In the genomic region with DNA sequence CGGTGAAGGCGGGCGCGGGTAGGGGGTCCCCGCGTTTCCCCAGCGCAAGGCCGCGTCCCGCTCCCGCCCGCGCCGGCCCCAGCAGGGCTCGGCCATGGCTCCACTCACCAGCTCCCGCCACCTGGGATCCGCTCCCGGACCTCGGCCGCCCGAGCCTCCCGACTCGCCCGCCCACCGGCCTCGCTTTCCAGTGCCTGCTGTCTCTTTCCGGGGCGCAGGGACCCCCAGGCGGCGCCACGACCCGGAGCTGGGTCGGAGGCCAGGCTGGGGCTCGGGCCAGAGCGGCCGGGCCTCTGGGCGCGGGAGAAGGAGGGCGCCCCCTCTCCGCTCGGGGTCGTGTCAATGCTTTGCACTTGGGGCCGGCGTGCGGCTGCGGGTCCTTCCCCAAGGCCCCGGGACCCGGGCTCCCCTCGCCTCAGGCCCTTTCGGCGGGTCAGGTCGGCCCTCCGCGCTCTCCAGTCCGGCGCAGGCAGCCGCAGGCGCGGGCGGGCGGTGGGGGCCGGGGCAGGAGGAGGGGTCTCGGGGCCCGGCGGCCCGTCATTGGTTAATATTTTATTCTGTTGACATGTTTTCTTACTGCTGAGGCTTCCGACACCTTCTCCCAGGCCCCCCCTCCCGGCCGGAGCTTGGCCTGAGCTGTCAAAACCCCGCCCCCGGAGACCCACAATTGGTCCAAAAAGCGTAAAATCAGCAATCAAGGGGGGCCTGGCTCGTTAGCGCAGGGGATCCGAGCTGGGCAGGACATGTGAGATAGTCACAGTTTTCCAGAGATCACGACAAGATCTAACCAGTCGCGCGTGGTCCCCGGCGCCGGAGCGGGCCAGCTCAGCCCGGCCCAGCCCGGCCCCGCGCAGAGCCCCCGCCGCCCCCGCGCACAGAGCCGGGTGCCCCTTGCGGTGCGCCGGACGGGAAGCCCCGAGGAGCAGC, we compare ENCODE assay signal across 8 cellular contexts. TPM values are rescaled to one million over a fixed set of nuclear protein-coding genes. Genes with fewer than 3 reads are reported as not detected.
DNase-seq lines count a peak whose midpoint lies in the region; ATAC-seq and TF ChIP-seq lines count a peak whose summit lies in the region.

Gene TBX2 (plus strand): TSS at position 713 of the 927 bp plus-strand sequence. CDS start 334 bp downstream, outside the sequence.

- TF ChIP-seq POLR2A in heart left ventricle (IDR thresholded peaks at IDR 0.05), result peak in 1 of 2 donors; percentile 50

- H3K4me3 Mint-ChIP-seq in activated T-cell treated with anti-CD3 and anti-CD28 coated beads, Interleukin-2, amount 50 U/mL, for 72 hours, result peak within 1 kb of the TSS; percentile 80 to 86

- no peaks in the 10 kb centered on the region for H3K27me3 ChIP-seq in BE2C
- peaks cover 99% of the 10 kb centered on the region for H3K27me3 ChIP-seq in HUES6 (ENCODE audit: control insufficient read depth, insufficient read depth, low read length)
- peaks cover 37 to 90% (median 80%) of the 10 kb centered on the region in 9 donors for H3K27me3 ChIP-seq in heart left ventricle

- peaks cover 41% of the 10 kb centered on the region for H3K4me1 Mint-ChIP-seq in activated T-cell treated with anti-CD3 and anti-CD28 coated beads, Interleukin-2, amount 50 U/mL, for 72 hours (ENCODE audit: low read depth)

- no peak for ATAC-seq in activated T-cell treated with anti-CD3 and anti-CD28 coated beads, Interleukin-2, amount 50 U/mL, for 72 hours (replicated peaks in 1 of 2)
- ATAC-seq in heart left ventricle, result peak; percentile 47 to 75 (median 60)
- ATAC-seq in GM18907 (IDR thresholded peaks at IDR 0.05; ENCODE audit: unreplicated experiment), result no peak
- ATAC-seq in HG03439 (IDR thresholded peaks at IDR 0.05; ENCODE audit: unreplicated experiment), result no peak
- no peak for ATAC-seq in GM18870 (IDR thresholded peaks at IDR 0.05; ENCODE audit: unreplicated experiment)

- TF ChIP-seq CTCF in BE2C (IDR thresholded peaks at IDR 0.05; ENCODE audit: low read depth, low read length), result no peak
- TF ChIP-seq CTCF in heart left ventricle (IDR thresholded peaks at IDR 0.05), result peak in 1 of 12 donors; percentile 17

- no peak within 1 kb of the TSS for H3K9ac ChIP-seq in HUES6 (ENCODE audit: low read length)

- H3K9me3 Mint-ChIP-seq in activated T-cell treated with anti-CD3 and anti-CD28 coated beads, Interleukin-2, amount 50 U/mL, for 72 hours, result no peaks in the 10 kb centered on the region

- no peak within 1 kb of the TSS for H3K27ac ChIP-seq in HUES6 (ENCODE audit: low read depth, low read length)
- peak within 1 kb of the TSS; percentile 47 to 88 (median 78) for H3K27ac ChIP-seq in heart left ventricle

- intact Hi-C loops in heart left ventricle (cut with DNase I), result loop anchor here in 8 of 10 donors (5.0 to 10.0 kb wide), 9 partner anchors 65 to 675 kb away; no protein-coding TSS in a partner anchor
- intact Hi-C loops in posterior vena cava (cut with DNase I), result loop anchor here (10.0 kb wide), 2 partner anchors 395 to 675 kb away; no protein-coding TSS in a partner anchor

- H3K4me1 ChIP-seq in BE2C, result peaks cover 22% of the 10 kb centered on the region
- peaks cover 32% of the 10 kb centered on the region for H3K4me1 ChIP-seq in HUES6 (ENCODE audit: control insufficient read depth, insufficient read depth, low read length)
- peaks cover 0 to 71% (median 34%) of the 10 kb centered on the region in 12 donors for H3K4me1 ChIP-seq in heart left ventricle

- H3K27ac Mint-ChIP-seq in activated T-cell treated with anti-CD3 and anti-CD28 coated beads, Interleukin-2, amount 50 U/mL, for 72 hours, result peak within 1 kb of the TSS; percentile 81

- DNase-seq in BE2C (peak; percentile 94), heart left ventricle (peak; percentile 84 to 90 (median 87)), posterior vena cava (ENCODE audit: low spot score) (no peak)
- DNase-seq in activated T-cell treated with anti-CD3 and anti-CD28 coated beads, Interleukin-2, amount 50 U/mL, for 72 hours, result no peak

- H3K9me3 ChIP-seq in BE2C (no peaks in the 10 kb centered on the region), HUES6 (ENCODE audit: control insufficient read depth, insufficient read depth, low read depth, low read length) (no peaks in the 10 kb centered on the region), heart left ventricle (no peaks in the 10 kb centered on the region)

- H3K4me3 ChIP-seq in BE2C (ENCODE audit: low read depth, low read length), result peak within 1 kb of the TSS; percentile 96
- peak within 1 kb of the TSS; percentile 53 for H3K4me3 ChIP-seq in HUES6 (ENCODE audit: low read depth, low read length)
- H3K4me3 ChIP-seq in heart left ventricle, result peak within 1 kb of the TSS; percentile 51 to 84 (median 65)

- WGBS in heart left ventricle, 4 donors, result 1 to 2% (median 1%) methylated on average over 35 to 97 of the region's 97 CpGs

- peaks cover 0 to 6% of the 10 kb centered on the region in 2 donors for H3K36me3 Mint-ChIP-seq in activated T-cell treated with anti-CD3 and anti-CD28 coated beads, Interleukin-2, amount 50 U/mL, for 72 hours (ENCODE audit: insufficient read depth in 2 of 2)

- peaks cover 61% of the 10 kb centered on the region for H3K27me3 Mint-ChIP-seq in activated T-cell treated with anti-CD3 and anti-CD28 coated beads, Interleukin-2, amount 50 U/mL, for 72 hours (ENCODE audit: low read depth)

- H3K36me3 ChIP-seq in BE2C (peaks cover 61% of the 10 kb centered on the region), HUES6 (ENCODE audit: control insufficient read depth, insufficient read depth, low read length) (no peaks in the 10 kb centered on the region), heart left ventricle (peaks cover 0 to 10% (median 0%) of the 10 kb centered on the region in 9 donors)

RNA-seq across cellular contexts. Expression of gene TBX2, which starts in this region (rescaled TPM):
- 107 TPM for polyA plus RNA-seq in BE2C (2012; ENCODE audit: insufficient read depth, insufficient read length, low read depth)
- under 1 TPM; 0.10 to 0.44 TPM for total RNA-seq in activated T-cell treated with anti-CD3 and anti-CD28 coated beads, Interleukin-2, amount 50 U/mL, for 72 hours
- total RNA-seq in heart left ventricle (10 to 100 TPM in 7 of 9 donors, 1 to 10 TPM in 2; 7.0 to 23.0 (median 13.6) TPM), posterior vena cava (10 to 100 TPM; 11.2 to 16.5 TPM)
- polyA plus RNA-seq in heart left ventricle, result 10 to 100 TPM in 1 of 2 donors, 1 to 10 TPM in 1; 9.6 to 13.4 TPM

Comparison
In these comparisons a context has a peak if more than half of its experiments do, and no peak if none do; other contexts are left out.
1. RNA of gene TBX2 (total RNA-seq): 11.2 to 16.5 TPM in posterior vena cava and 7.0 to 23.0 TPM in heart left ventricle; 0.10 to 0.44 TPM in activated T-cell treated with anti-CD3 and anti-CD28 coated beads, Interleukin-2, amount 50 U/mL, for 72 hours; every median in the first group is over 4 times any median in the second.
2. DNase-seq: peak in BE2C (single experiment) and heart left ventricle (5 of 5); none in activated T-cell treated with anti-CD3 and anti-CD28 coated beads, Interleukin-2, amount 50 U/mL, for 72 hours (0 of 2) and posterior vena cava (single experiment).
3. ATAC-seq: peak in heart left ventricle (4 of 4); none in activated T-cell treated with anti-CD3 and anti-CD28 coated beads, Interleukin-2, amount 50 U/mL, for 72 hours (0 of 2), GM18907 (single experiment), HG03439 (single experiment) and GM18870 (single experiment).
4. Peak in every context shown above with its lines, with median percentiles within 50 percentile points of each other: H3K4me3 ChIP-seq.